In the genomic region with DNA sequence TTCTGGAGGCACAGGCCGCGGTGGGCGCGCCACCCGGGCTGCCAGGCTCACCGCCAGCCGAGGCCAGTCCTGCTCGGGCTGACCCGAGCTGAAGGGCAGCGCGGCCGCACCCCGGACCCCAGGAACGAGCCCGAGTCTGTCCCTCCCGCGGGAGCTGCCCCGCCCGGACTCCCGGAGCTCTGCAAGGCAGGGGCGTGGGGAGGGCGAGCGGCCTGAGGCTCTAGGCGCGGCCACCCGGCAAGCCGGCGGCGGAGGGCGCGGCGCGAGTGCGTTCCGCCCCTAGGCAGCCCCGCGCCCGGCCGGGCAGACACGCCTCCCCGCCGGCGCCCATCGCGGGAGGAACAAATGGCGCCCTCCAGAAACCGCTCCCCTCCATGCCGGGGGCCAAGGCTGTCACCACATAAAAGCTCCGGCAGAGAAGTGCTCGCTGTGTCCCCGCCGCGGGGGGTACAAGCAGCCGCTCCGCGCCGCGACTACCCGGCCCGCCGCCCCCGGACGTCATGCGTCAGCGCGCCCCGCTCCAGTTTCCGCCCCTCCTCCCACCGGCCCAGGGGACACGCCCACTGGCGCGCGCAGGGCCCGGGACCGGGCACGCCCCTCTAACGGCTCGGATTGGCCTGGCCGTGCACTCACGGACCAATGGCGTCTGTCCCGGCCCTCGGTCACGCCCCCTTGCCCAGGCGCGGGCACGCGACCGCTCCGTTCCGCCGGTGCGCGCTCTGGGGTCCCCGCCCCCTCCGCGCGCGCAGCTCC, we compare ENCODE assay signal across 8 cellular contexts. TPM values are rescaled to one million over a fixed set of nuclear protein-coding genes. Genes with fewer than 3 reads are reported as not detected.
DNase-seq lines count a peak whose midpoint lies in the region; ATAC-seq and TF ChIP-seq lines count a peak whose summit lies in the region.

No MANE protein-coding gene starts in this region.

- no peak overlapping the region for H3K27ac Mint-ChIP-seq in activated T-helper 17 cell treated with anti-CD3 and anti-CD28 coated beads, Interleukin-2, amount 50 U/mL, for 72 hours
- peak overlapping the region; percentile 88 to 99 (median 92) for H3K27ac Mint-ChIP-seq in naive B cell

- H3K4me3 ChIP-seq in DOHH2 (ENCODE audit: low read length) (peak overlapping the region; percentile 94), KMS-11 (IDR thresholded peaks at IDR 0.05; ENCODE audit: insufficient read depth, low read depth, low read length) (no peak overlapping the region), fibroblast of lung (replicated peaks in 1 of 4; ENCODE audit: control extremely low read depth in 1 of 4, insufficient read depth in 1 of 4, low read depth in 3 of 4, low read length in 4 of 4) (peak overlapping the region; percentile 57 to 77 (median 68))

- H3K9me3 Mint-ChIP-seq in activated T-helper 17 cell treated with anti-CD3 and anti-CD28 coated beads, Interleukin-2, amount 50 U/mL, for 72 hours: peaks cover 2% of the 10 kb centered on the region
- no peaks in the 10 kb centered on the region for H3K9me3 Mint-ChIP-seq in naive B cell

- H4K20me1 ChIP-seq in DOHH2 (ENCODE audit: control insufficient read depth, insufficient read depth, low read depth, low read length) (peaks cover 14% of the 10 kb centered on the region), KMS-11 (ENCODE audit: insufficient read depth) (peaks cover 16% of the 10 kb centered on the region), fibroblast of lung (ENCODE audit: control insufficient read depth, extremely low read depth, insufficient read depth, low read length) (no peaks in the 10 kb centered on the region)

- H3K4me1 Mint-ChIP-seq in activated T-helper 17 cell treated with anti-CD3 and anti-CD28 coated beads, Interleukin-2, amount 50 U/mL, for 72 hours: peaks cover 13% of the 10 kb centered on the region
- H3K4me1 Mint-ChIP-seq in naive B cell: peaks cover 49 to 66% (median 59%) of the 10 kb centered on the region in 3 donors

- H3K4me2 ChIP-seq in DOHH2 (ENCODE audit: low read length): peak overlapping the region; percentile 85
- H3K4me2 ChIP-seq in KMS-11: peak overlapping the region; percentile 96
- H3K4me2 ChIP-seq in fibroblast of lung (ENCODE audit: extremely low read depth, insufficient read depth, low read length): peak overlapping the region; percentile 67

- H3K36me3 ChIP-seq in DOHH2 (ENCODE audit: control insufficient read depth, low read length): peaks cover 41% of the 10 kb centered on the region
- H3K36me3 ChIP-seq in KMS-11 (ENCODE audit: insufficient read depth): no peaks in the 10 kb centered on the region
- H3K36me3 ChIP-seq in fibroblast of lung (ENCODE audit: control insufficient read depth, insufficient read depth, low read length): no peaks in the 10 kb centered on the region

- no peaks in the 10 kb centered on the region for H3K9me2 ChIP-seq in DOHH2 (replicated peaks; ENCODE audit: control insufficient read depth, low read length)

- H3K79me2 ChIP-seq in DOHH2 (ENCODE audit: control insufficient read depth, low read length): peaks cover 51% of the 10 kb centered on the region
- H3K79me2 ChIP-seq in KMS-11 (ENCODE audit: insufficient read depth, low read depth): peaks cover 55% of the 10 kb centered on the region
- peaks cover 30% of the 10 kb centered on the region for H3K79me2 ChIP-seq in fibroblast of lung (ENCODE audit: control insufficient read depth, insufficient read depth, low read length)

- peaks cover 15% of the 10 kb centered on the region for H3F3A ChIP-seq in DOHH2 (ENCODE audit: control insufficient read depth, insufficient read depth)

- H3K27me3 ChIP-seq in DOHH2 (ENCODE audit: control insufficient read depth, low read length): no peaks in the 10 kb centered on the region
- no peaks in the 10 kb centered on the region for H3K27me3 ChIP-seq in KMS-11 (ENCODE audit: insufficient read depth, low read depth)
- no peaks in the 10 kb centered on the region for H3K27me3 ChIP-seq in fibroblast of lung (ENCODE audit: control insufficient read depth, insufficient read depth, low read length)

- H3K36me3 Mint-ChIP-seq in activated T-helper 17 cell treated with anti-CD3 and anti-CD28 coated beads, Interleukin-2, amount 50 U/mL, for 72 hours (ENCODE audit: low read depth): peaks cover 28% of the 10 kb centered on the region
- no peaks in the 10 kb centered on the region for H3K36me3 Mint-ChIP-seq in naive B cell

- ATAC-seq in GM21825 (IDR thresholded peaks at IDR 0.05; ENCODE audit: unreplicated experiment) (peak; percentile 51), naive B cell (ENCODE audit: low read depth in 2 of 2) (peak; percentile 63 to 65)
- peak; percentile 86 for ATAC-seq in activated T-helper 17 cell treated with anti-CD3 and anti-CD28 coated beads, Interleukin-2, amount 50 U/mL, for 72 hours (replicated peaks)

- H3K9ac ChIP-seq in KMS-11 (peak overlapping the region; percentile 88), fibroblast of lung (ENCODE audit: insufficient read depth, low read length) (peak overlapping the region; percentile 92)

- H3K27me3 Mint-ChIP-seq in activated T-helper 17 cell treated with anti-CD3 and anti-CD28 coated beads, Interleukin-2, amount 50 U/mL, for 72 hours: no peaks in the 10 kb centered on the region
- no peaks in the 10 kb centered on the region for H3K27me3 Mint-ChIP-seq in naive B cell

- H2AFZ ChIP-seq in KMS-11 (ENCODE audit: low read depth): no peak overlapping the region
- H2AFZ ChIP-seq in fibroblast of lung (ENCODE audit: low read length): peak overlapping the region; percentile 30

- H3K4me3 Mint-ChIP-seq in activated T-helper 17 cell treated with anti-CD3 and anti-CD28 coated beads, Interleukin-2, amount 50 U/mL, for 72 hours: peak overlapping the region; percentile 46
- H3K4me3 Mint-ChIP-seq in naive B cell: peak overlapping the region; percentile 67 to 95 (median 90)

- peak; percentile 96 for DNase-seq in RPMI7951 (ENCODE audit: low read depth)
- DNase-seq in fibroblast of lung (ENCODE audit: low read depth in 2 of 2): peak; percentile 95 to 97
- DNase-seq in naive B cell: peak; percentile 100
- peak; percentile 97 to 100 for DNase-seq in stimulated activated CD8-positive, alpha-beta memory T cell treated with anti-CD3 and anti-CD28 coated beads, Interleukin-7, amount 100 ng/mL, for 48 hours (ENCODE audit: extremely low read depth in 1 of 2, low read depth in 1 of 2)

- peaks cover 4% of the 10 kb centered on the region; the same call in 1 of the 2 replicates for H3K9me3 ChIP-seq in DOHH2 (ENCODE audit: control insufficient read depth, insufficient read depth, low read length)
- H3K9me3 ChIP-seq in fibroblast of lung (ENCODE audit: control insufficient read depth, insufficient read depth, low read depth, low read length): no peaks in the 10 kb centered on the region

- H3K4me1 ChIP-seq in DOHH2 (ENCODE audit: control insufficient read depth, low read length) (peaks cover 47% of the 10 kb centered on the region), KMS-11 (ENCODE audit: low read depth, poor library complexity, severe bottlenecking) (peaks cover 54% of the 10 kb centered on the region), fibroblast of lung (ENCODE audit: control insufficient read depth, extremely low read depth, insufficient read depth, low read length) (no peaks in the 10 kb centered on the region)

- TF ChIP-seq CTCF in DOHH2 (IDR thresholded peaks at IDR 0.05; ENCODE audit: low read depth, low read length, poor library complexity, severe bottlenecking) (no peak), KMS-11 (conservative IDR thresholded peaks at IDR 0.05; ENCODE audit: low read depth, low read length) (no peak), fibroblast of lung (conservative IDR thresholded peaks at IDR 0.05 in 1 of 2, IDR thresholded peaks at IDR 0.05 in 1 of 2; ENCODE audit: low read depth in 1 of 2, low read length in 2 of 2) (no peak)

- peak overlapping the region; percentile 93 for H3K27ac ChIP-seq in DOHH2 (ENCODE audit: low read depth, low read length)
- H3K27ac ChIP-seq in KMS-11: peak overlapping the region; percentile 96
- H3K27ac ChIP-seq in fibroblast of lung (ENCODE audit: insufficient read depth, low read length): peak overlapping the region; percentile 94

RNA-seq across cellular contexts. Expression of a gene that starts 0.5 kb away (rescaled TPM):
- total RNA-seq in RPMI7951 (2014; rRNA removed; shearing (Covaris generic)): 60.3 and 75.6 TPM in 2 replicates
- 100 to 1,000 TPM; 101 to 119 TPM for total RNA-seq in activated T-helper 17 cell treated with anti-CD3 and anti-CD28 coated beads, Interleukin-2, amount 50 U/mL, for 72 hours
- 28.5 and 39.6 TPM in 2 replicates for total RNA-seq in fibroblast of lung
- 29.5 and 42.9 TPM in 2 replicates for polyA plus RNA-seq in fibroblast of lung
- polyA plus RNA-seq in fibroblast of lung (2012): 43.9 and 48.6 TPM in 2 replicates
- polyA minus RNA-seq in fibroblast of lung (ENCODE audit: low replicate concordance): 50.3 and 57.3 TPM in 2 replicates
- 10 to 100 TPM; 16.6 to 58.8 (median 40.0) TPM for polyA plus RNA-seq in naive B cell (ENCODE audit: low read depth in 6 of 6)
